10 cellular contexts compared by ENCODE assay signal in genomic region chr1:23720256-23720995, GRCh38. TPM values are rescaled to one million over a fixed set of nuclear protein-coding genes. Genes with fewer than 3 reads are reported as not detected.
DNase-seq lines count a peak whose midpoint lies in the region; ATAC-seq, FAIRE-seq and TF ChIP-seq lines count a peak whose summit lies in the region.
"Had no signal": no experiment of that assay in that cellular context is flagged by ENCODE, and none has a peak within 500 bp of the region (broad histone marks: within the 10 kb centered on the region; RNA-seq: fewer than 3 reads in every experiment).

No MANE protein-coding gene starts in this region.

- peaks cover 0 to 9% (median 0%) of the 10 kb centered on the region in 4 donors for H3K4me1 ChIP-seq in sigmoid colon
- no peaks in the 10 kb centered on the region for H3K4me1 ChIP-seq in uterus

- H3K27me3 ChIP-seq in bronchial epithelial cell (ENCODE audit: control insufficient read depth, insufficient read depth, low read length) (no peaks in the 10 kb centered on the region), sigmoid colon (no peaks in the 10 kb centered on the region), uterus (no peaks in the 10 kb centered on the region)

- intact Hi-C loops in sigmoid colon (cut with DNase I), result no loop called here
- intact Hi-C loops in uterus (cut with DNase I; ENCODE audit: low total_unique reads), result no loop called here

- no peak for FAIRE-seq in bronchial epithelial cell (lab: Jason Lieb, UNC)

- DNase-seq in GM13976 (ENCODE audit: low spot score) (peak; percentile 61), bronchial epithelial cell (ENCODE audit: low read depth) (peak; percentile 10), sigmoid colon (no peak), cortex of kidney (lab: John Stamatoyannopoulos, UW) (no peak), ACHN (no peak), uterus (no peak)
- DNase-seq: anterior cingulate cortex, NCI-H69 had no signal

- H3K27ac ChIP-seq in sigmoid colon (no peak overlapping the region), uterus (no peak overlapping the region)

- TF ChIP-seq CTCF in GM13976 (IDR thresholded peaks at IDR 0.05; ENCODE audit: borderline replicate concordance, control extremely low read depth, extremely low read depth, insufficient read depth, missing control alignments) (no peak), bronchial epithelial cell (IDR thresholded peaks at IDR 0.05; ENCODE audit: insufficient read depth, low read length, severe bottlenecking) (no peak), sigmoid colon (IDR thresholded peaks at IDR 0.05) (no peak), uterus (IDR thresholded peaks at IDR 0.05) (no peak)

- H3K4me3 ChIP-seq in bronchial epithelial cell (ENCODE audit: low read depth, low read length) (no peak overlapping the region), sigmoid colon (no peak overlapping the region), uterus (no peak overlapping the region)

- ATAC-seq in GM19455 (IDR thresholded peaks at IDR 0.05; ENCODE audit: unreplicated experiment) (peak; percentile 62), HG03196 (IDR thresholded peaks at IDR 0.05; ENCODE audit: unreplicated experiment) (peak; percentile 59)

- in situ Hi-C loops in GM13976 (cut with MboI; ENCODE audit: low sequenced_read_pairs, unreplicated experiment), result no loop called here
- in situ Hi-C loops in ACHN (cut with HindIII; ENCODE audit: low pct_ligation_motif_present, low pct_unique_long_range_greater_than_20kb, low sequenced_read_pairs), result no loop called here

- 77 to 86% methylated on average over 10 of the region's 10 CpGs for WGBS in sigmoid colon, 2 donors

- H3K36me3 ChIP-seq in bronchial epithelial cell (ENCODE audit: control insufficient read depth, insufficient read depth, low read length) (peaks cover 2% of the 10 kb centered on the region), sigmoid colon (no peaks in the 10 kb centered on the region), uterus (no peaks in the 10 kb centered on the region)

- TF ChIP-seq POLR2A in sigmoid colon (IDR thresholded peaks at IDR 0.05) (no peak), uterus (IDR thresholded peaks at IDR 0.05) (no peak)

- no peaks in the 10 kb centered on the region for H3K9me3 ChIP-seq in sigmoid colon
- H3K9me3 ChIP-seq in uterus, result no peaks in the 10 kb centered on the region

- TF ChIP-seq EP300 in sigmoid colon (IDR thresholded peaks at IDR 0.05), result no peak

RNA-seq across cellular contexts. Expression of gene ELOA, which starts 22.8 kb away (rescaled TPM):
- total RNA-seq in bronchial epithelial cell (16.8 and 19.6 TPM in 2 replicates), sigmoid colon (10 to 100 TPM; 25.7 to 29.9 (median 26.7) TPM), uterus (10 to 100 TPM in 3 of 4 donors, 1 to 10 TPM in 1; 9.7 to 35.7 (median 22.6) TPM)
- 10 to 100 TPM; 12.3 to 18.3 (median 15.0) TPM for polyA plus RNA-seq in sigmoid colon

RNA-seq across cellular contexts. Expression of gene RPL11, which starts 28.8 kb away (rescaled TPM):
- total RNA-seq in bronchial epithelial cell (1,896 and 1,988 TPM in 2 replicates), sigmoid colon (1,000 to 10,000 TPM in 2 of 4 donors, 100 to 1,000 TPM in 2; 735 to 1,309 (median 1,008) TPM), uterus (1,000 to 10,000 TPM in 3 of 4 donors, 100 to 1,000 TPM in 1; 710 to 1,429 (median 1,220) TPM)
- 1,000 to 10,000 TPM; 2,325 to 3,932 (median 2,641) TPM for polyA plus RNA-seq in sigmoid colon

RNA-seq across cellular contexts. Expression of gene PITHD1, which starts 57.8 kb away (rescaled TPM):
- total RNA-seq in bronchial epithelial cell (54.2 and 66.1 TPM in 2 replicates), sigmoid colon (10 to 100 TPM; 47.9 to 78.7 (median 50.9) TPM), uterus (10 to 100 TPM; 27.4 to 59.0 (median 49.9) TPM)
- polyA plus RNA-seq in sigmoid colon, result 10 to 100 TPM; 41.2 to 47.2 (median 42.0) TPM

Comparison
In these comparisons a context has a peak if more than half of its experiments do, and no peak if none do; other contexts are left out.
1. DNase-seq: peak in GM13976 (single experiment) and bronchial epithelial cell (single experiment); none in sigmoid colon (single experiment), cortex of kidney (single experiment), ACHN (single experiment) and uterus (0 of 2).